Comparison of ENCODE assay signal across 8 cellular contexts in the genomic region with DNA sequence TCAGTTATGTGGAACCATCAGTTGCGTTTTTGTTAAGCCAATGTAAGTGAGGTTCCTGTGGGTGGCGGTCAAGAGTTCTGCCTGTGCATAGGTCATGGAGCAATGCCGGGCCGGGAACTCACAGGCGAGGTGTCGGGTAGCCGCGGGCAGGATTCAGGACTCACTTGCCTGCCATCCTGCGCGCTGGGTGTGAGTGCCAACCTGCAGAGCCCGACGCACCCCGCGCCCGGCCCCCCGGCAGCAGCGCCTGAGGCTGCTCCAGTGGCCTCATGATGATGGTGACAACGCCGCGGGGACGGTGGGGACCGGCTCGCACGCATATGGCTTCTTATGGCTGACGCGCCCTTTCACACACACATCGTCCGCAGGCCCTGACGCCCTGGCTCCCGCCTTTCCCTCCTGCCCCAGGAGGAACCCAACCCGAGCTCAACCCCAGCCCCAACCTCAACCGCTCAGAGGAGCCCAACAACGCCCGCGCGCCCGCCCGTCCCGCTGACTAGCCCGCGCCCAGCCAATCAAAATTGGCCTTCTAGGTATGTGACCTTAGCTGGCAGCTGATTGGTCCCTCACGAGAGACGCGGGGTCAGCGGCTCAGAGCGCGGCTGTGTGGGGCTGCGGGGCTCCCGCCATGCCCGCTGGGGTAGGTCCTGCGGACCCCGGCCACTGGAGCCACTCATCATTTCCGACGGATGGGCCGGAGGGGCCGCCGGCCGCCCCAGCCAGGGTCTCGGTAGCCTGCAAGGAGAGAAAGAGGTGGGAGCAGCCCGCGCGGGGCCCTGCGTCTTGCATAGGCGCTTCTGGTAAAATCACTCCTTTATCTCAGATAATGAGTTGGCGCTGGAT. TPM values are rescaled to one million over a fixed set of nuclear protein-coding genes. Genes with fewer than 3 reads are reported as not detected.
A peak's percentile ranks its signal among the peaks of the same experiment; 100 is the strongest.
DNase-seq lines count a peak whose midpoint lies in the region; ATAC-seq and TF ChIP-seq lines count a peak whose summit lies in the region.

A gene with protein sequence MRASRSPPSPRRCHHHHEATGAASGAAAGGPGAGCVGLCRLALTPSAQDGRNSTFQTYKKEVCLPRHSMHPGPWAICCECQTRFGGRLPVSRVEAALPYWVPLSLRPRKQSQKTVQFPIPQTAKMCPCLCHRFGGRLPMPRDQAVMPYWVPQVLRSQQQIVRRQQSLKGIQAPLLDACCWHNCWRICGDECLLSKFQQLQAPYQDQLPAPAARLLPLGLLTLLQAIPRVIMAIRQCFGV (minus strand): TSS at position 470 of the 843 bp plus-strand sequence. CDS start 150 bp downstream, at position 320.

- WGBS in prostate gland = under 1% methylated on average over 31 of the region's 65 CpGs
- WGBS in urinary bladder = under 1% methylated on average over 65 of the region's 65 CpGs

- H3K36me3 ChIP-seq in prostate gland (no peaks in the 10 kb centered on the region), urinary bladder (ENCODE audit: insufficient read depth) (no peaks in the 10 kb centered on the region)

- ATAC-seq in GM18499 (IDR thresholded peaks at IDR 0.05; ENCODE audit: insufficient read depth, unreplicated experiment) (peak; percentile 52), HG02938 (IDR thresholded peaks at IDR 0.05; ENCODE audit: unreplicated experiment) (peak; percentile 90), left ventricle myocardium superior (peak; percentile 99)

- peak within 1 kb of the TSS; percentile 80 to 90 for H3K27ac ChIP-seq in prostate gland
- peak within 1 kb of the TSS; percentile 91 for H3K27ac ChIP-seq in urinary bladder (ENCODE audit: low read depth)

- H3K9me3 ChIP-seq in prostate gland = no peaks in the 10 kb centered on the region

- peak within 1 kb of the TSS; percentile 96 for H3K27ac Mint-ChIP-seq in T-helper 1 cell treated with Interleukin-12 subunit alpha and Interleukin-12 subunit beta and Interleukin-4 antibody, amounts not matched to agents 30 μg/mL and 1 μg/mL, for 36 hours

- intact Hi-C loops in left ventricle myocardium superior (cut with micrococcal nuclease) = no loop called here
- intact Hi-C loops in prostate gland (cut with DNase I) = loop anchor here (2.0 to 10.0 kb wide), 2 partner anchors 76 to 178 kb away; partner anchors contain the start of genes MAP1LC3B and ZCCHC14

- TF ChIP-seq CTCF in prostate gland (IDR thresholded peaks at IDR 0.05) = peak in 3 of 4 experiments; percentile 30 to 67 (median 64)

- H3K27me3 ChIP-seq in prostate gland (replicated peaks; ENCODE audit: insufficient read depth) = no peaks in the 10 kb centered on the region

- H3K4me1 ChIP-seq in prostate gland (replicated peaks) (peaks cover 6% of the 10 kb centered on the region), urinary bladder (ENCODE audit: insufficient read depth) (no peaks in the 10 kb centered on the region)

- H3K4me3 ChIP-seq in prostate gland (peak within 1 kb of the TSS; percentile 88 to 99), urinary bladder (ENCODE audit: low read depth, low read length) (peak within 1 kb of the TSS; percentile 85)

- H3K36me3 Mint-ChIP-seq in T-helper 1 cell treated with Interleukin-12 subunit alpha and Interleukin-12 subunit beta and Interleukin-4 antibody, amounts not matched to agents 30 μg/mL and 1 μg/mL, for 36 hours (ENCODE audit: low read depth) = peaks cover 4% of the 10 kb centered on the region

- TF ChIP-seq POLR2A in prostate gland (IDR thresholded peaks at IDR 0.05) = peak; percentile 77

- H3K27me3 Mint-ChIP-seq in T-helper 1 cell treated with Interleukin-12 subunit alpha and Interleukin-12 subunit beta and Interleukin-4 antibody, amounts not matched to agents 30 μg/mL and 1 μg/mL, for 36 hours (ENCODE audit: low read depth) = no peaks in the 10 kb centered on the region

- peaks cover 13% of the 10 kb centered on the region for H3K4me1 Mint-ChIP-seq in T-helper 1 cell treated with Interleukin-12 subunit alpha and Interleukin-12 subunit beta and Interleukin-4 antibody, amounts not matched to agents 30 μg/mL and 1 μg/mL, for 36 hours (ENCODE audit: low read depth)

- DNase-seq in NCI-H1694 (lab: John Stamatoyannopoulos, UW) (peak; percentile 78), amygdala (lab: John Stamatoyannopoulos, UW) (peak; percentile 82 to 98 (median 92)), left ventricle myocardium superior (peak; percentile 96), prostate gland (ENCODE audit: low spot score) (peak; percentile 96)

- no peaks in the 10 kb centered on the region for H3K9me3 Mint-ChIP-seq in T-helper 1 cell treated with Interleukin-12 subunit alpha and Interleukin-12 subunit beta and Interleukin-4 antibody, amounts not matched to agents 30 μg/mL and 1 μg/mL, for 36 hours

- peak within 1 kb of the TSS; percentile 90 for H3K4me3 Mint-ChIP-seq in T-helper 1 cell treated with Interleukin-12 subunit alpha and Interleukin-12 subunit beta and Interleukin-4 antibody, amounts not matched to agents 30 μg/mL and 1 μg/mL, for 36 hours

RNA-seq across cellular contexts. Expression of the gene that starts here (rescaled TPM):
- total RNA-seq in left ventricle myocardium superior (2.6 TPM), prostate gland (1 to 10 TPM in 1 of 2 donors, under 1 TPM in 1; 0.91 to 8.0 TPM), urinary bladder (1.5 TPM)
- polyA plus RNA-seq in urinary bladder = 2.8 TPM

Comparison
In these comparisons a context has a peak if more than half of its experiments do, and no peak if none do; other contexts are left out.
1. Peak in every context shown above with its lines: DNase-seq, ATAC-seq, H3K4me3 ChIP-seq and H3K27ac ChIP-seq.